13 cellular contexts compared by ENCODE assay signal in genomic region chr2:53381271-53381670, GRCh38.
"Had no signal": no experiment of that assay in that cellular context is flagged by ENCODE, and none has a peak within 500 bp of the region (broad histone marks: within the 10 kb centered on the region; RNA-seq: fewer than 3 reads in every experiment).

No MANE protein-coding gene starts in this region.

- H3K4me2 ChIP-seq: smooth muscle cell had no signal

- ATAC-seq: naive thymus-derived CD8-positive, alpha-beta T cell had no signal

- FAIRE-seq: frontal cortex, keratinocyte had no signal

- H3K27me3 ChIP-seq: dorsolateral prefrontal cortex had no signal

- H3K27ac ChIP-seq: dorsolateral prefrontal cortex had no signal

- H3K4me3 ChIP-seq: dorsolateral prefrontal cortex, smooth muscle cell had no signal

- DNase-seq: cortex of kidney; dorsolateral prefrontal cortex; effector CD8-positive, alpha-beta T cell; immature natural killer cell; mesendoderm; naive thymus-derived CD8-positive, alpha-beta T cell; posterior cingulate gyrus; stimulated activated CD4-positive, alpha-beta T cell treated with anti-CD3 and anti-CD28 coated beads, Interleukin-2, amount 100 ng/mL, for 48 hours; stimulated activated naive CD4-positive, alpha-beta T cell treated with Interleukin-2 at 50 U/mL for 16 hours; trophoblast cell had no signal
